ENCODE assay signal across 11 cellular contexts in the genomic region with DNA sequence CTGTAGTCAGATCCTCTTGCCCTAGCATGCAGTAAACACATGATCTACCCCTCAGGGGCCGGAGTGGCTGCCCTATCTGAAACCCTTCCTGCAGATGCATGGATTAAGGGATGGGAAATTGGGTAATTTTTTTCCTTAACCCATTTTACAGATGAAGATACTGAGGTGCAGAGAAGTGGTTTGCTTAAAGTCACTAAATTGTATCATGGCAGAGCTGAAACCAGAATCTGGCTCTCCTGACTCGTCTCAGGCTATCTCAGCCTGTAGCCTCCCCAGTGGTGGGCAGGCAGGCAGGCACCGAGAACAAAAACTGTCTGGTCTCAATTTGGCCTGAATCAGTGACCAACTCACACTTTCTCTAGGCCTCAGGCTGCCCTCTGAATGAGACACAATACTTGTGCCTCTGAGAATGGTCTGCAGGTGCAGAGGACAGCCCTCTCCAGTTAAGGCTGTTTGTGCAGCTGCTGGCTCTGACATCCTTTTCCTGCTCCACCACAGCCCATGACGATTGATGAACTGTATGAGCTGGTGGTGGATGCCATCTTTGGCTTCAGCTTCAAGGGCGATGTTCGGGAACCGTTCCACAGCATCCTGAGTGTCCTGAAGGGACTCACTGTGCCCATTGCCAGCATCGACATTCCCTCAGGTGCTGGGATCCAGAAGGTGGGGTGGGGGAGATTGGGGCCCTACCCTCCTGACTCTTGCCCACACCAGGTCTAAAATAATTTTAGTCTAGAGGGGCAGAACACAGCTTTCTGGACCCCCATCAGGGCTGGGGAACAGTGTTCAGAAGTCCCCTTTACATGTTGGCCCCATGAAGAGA. TPM values are rescaled to one million over a fixed set of nuclear protein-coding genes. Genes with fewer than 3 reads are reported as not detected.
DNase-seq lines count a peak whose midpoint lies in the region; ATAC-seq and TF ChIP-seq lines count a peak whose summit lies in the region.
"Had no signal": no experiment of that assay in that cellular context is flagged by ENCODE, and none has a peak within 500 bp of the region (broad histone marks: within the 10 kb centered on the region; RNA-seq: fewer than 3 reads in every experiment).

No MANE protein-coding gene starts in this region.

- peak overlapping the region; percentile 79 for H3K27ac Mint-ChIP-seq in activated CD8-positive, alpha-beta memory T cell treated with anti-CD3 and anti-CD28 coated beads, Interleukin-2, amount 10 ng/mL, durations not matched to agents 7 days and 5 days
- no peak overlapping the region for H3K27ac Mint-ChIP-seq in dendritic cell treated with granulocyte-macrophage colony-stimulating factor and Interleukin-4, amounts not matched to agents 40 ng/mL and 50 ng/mL, for 4 days
- H3K27ac Mint-ChIP-seq in stimulated activated naive B cell treated with anti-CD40 and anti-IgM and Interleukin-4, amounts not matched to agents 10 μg/mL and 1 μg/mL and 100 μg/mL, for 72 hours, result peak overlapping the region; percentile 92

- peaks cover 28% of the 10 kb centered on the region for H3K4me1 Mint-ChIP-seq in activated CD8-positive, alpha-beta memory T cell treated with anti-CD3 and anti-CD28 coated beads, Interleukin-2, amount 10 ng/mL, durations not matched to agents 7 days and 5 days
- H3K4me1 Mint-ChIP-seq in dendritic cell treated with granulocyte-macrophage colony-stimulating factor and Interleukin-4, amounts not matched to agents 40 ng/mL and 50 ng/mL, for 4 days (ENCODE audit: low read depth), result peaks cover 9% of the 10 kb centered on the region
- peaks cover 24 to 43% of the 10 kb centered on the region in 2 donors for H3K4me1 Mint-ChIP-seq in stimulated activated naive B cell treated with anti-CD40 and anti-IgM and Interleukin-4, amounts not matched to agents 10 μg/mL and 1 μg/mL and 100 μg/mL, for 72 hours

- peaks cover 18% of the 10 kb centered on the region for H3K36me3 Mint-ChIP-seq in activated CD8-positive, alpha-beta memory T cell treated with anti-CD3 and anti-CD28 coated beads, Interleukin-2, amount 10 ng/mL, durations not matched to agents 7 days and 5 days
- H3K36me3 Mint-ChIP-seq in dendritic cell treated with granulocyte-macrophage colony-stimulating factor and Interleukin-4, amounts not matched to agents 40 ng/mL and 50 ng/mL, for 4 days (ENCODE audit: low read depth), result peaks cover 39% of the 10 kb centered on the region
- peaks cover 15 to 35% of the 10 kb centered on the region in 2 donors for H3K36me3 Mint-ChIP-seq in stimulated activated naive B cell treated with anti-CD40 and anti-IgM and Interleukin-4, amounts not matched to agents 10 μg/mL and 1 μg/mL and 100 μg/mL, for 72 hours

- no peak for TF ChIP-seq POLR2A in suprapubic skin (IDR thresholded peaks at IDR 0.05)

- no peak for TF ChIP-seq CTCF in suprapubic skin (IDR thresholded peaks at IDR 0.05)

- H3K4me3 ChIP-seq in NT2/D1 (ENCODE audit: insufficient read length, low read depth) (peak overlapping the region; percentile 93), suprapubic skin (no peak overlapping the region)

- H3K9me3 ChIP-seq in NT2/D1 (ENCODE audit: insufficient read depth, low read length) (no peaks in the 10 kb centered on the region), suprapubic skin (no peaks in the 10 kb centered on the region)
- H3K9me3 ChIP-seq: vagina had no signal

- intact Hi-C loops in dendritic cell treated with granulocyte-macrophage colony-stimulating factor and Interleukin-4, amounts not matched to agents 40 ng/mL and 50 ng/mL, for 4 days (cut with micrococcal nuclease), result no loop called here

- H3K27ac ChIP-seq in suprapubic skin, result no peak overlapping the region

- no peak for TF ChIP-seq EP300 in suprapubic skin (IDR thresholded peaks at IDR 0.05)

- H3K27me3 ChIP-seq in NT2/D1 (ENCODE audit: insufficient read depth, insufficient read length) (no peaks in the 10 kb centered on the region), suprapubic skin (no peaks in the 10 kb centered on the region)
- H3K27me3 ChIP-seq: vagina had no signal

- peak overlapping the region; percentile 12 for H3K9ac ChIP-seq in NT2/D1 (ENCODE audit: insufficient read length, low read depth)

- ATAC-seq in activated CD8-positive, alpha-beta memory T cell treated with anti-CD3 and anti-CD28 coated beads, Interleukin-2, amount 10 ng/mL, durations not matched to agents 7 days and 5 days, result no peak
- ATAC-seq in stimulated activated naive B cell treated with anti-CD40 and anti-IgM and Interleukin-4, amounts not matched to agents 10 μg/mL and 1 μg/mL and 100 μg/mL, for 72 hours (replicated peaks), result no peak
- no peak for ATAC-seq in GM19328 (IDR thresholded peaks at IDR 0.05; ENCODE audit: unreplicated experiment)

- H3K4me1 ChIP-seq in NT2/D1 (ENCODE audit: insufficient read depth, insufficient read length) (peaks cover 9% of the 10 kb centered on the region), suprapubic skin (peaks cover 16% of the 10 kb centered on the region)

- H3K4me3 Mint-ChIP-seq in activated CD8-positive, alpha-beta memory T cell treated with anti-CD3 and anti-CD28 coated beads, Interleukin-2, amount 10 ng/mL, durations not matched to agents 7 days and 5 days, result peak overlapping the region; percentile 83
- H3K4me3 Mint-ChIP-seq in dendritic cell treated with granulocyte-macrophage colony-stimulating factor and Interleukin-4, amounts not matched to agents 40 ng/mL and 50 ng/mL, for 4 days, result peak overlapping the region; percentile 80
- H3K4me3 Mint-ChIP-seq in stimulated activated naive B cell treated with anti-CD40 and anti-IgM and Interleukin-4, amounts not matched to agents 10 μg/mL and 1 μg/mL and 100 μg/mL, for 72 hours, result peak overlapping the region; percentile 84 to 91

- no peaks in the 10 kb centered on the region for H3K27me3 Mint-ChIP-seq in activated CD8-positive, alpha-beta memory T cell treated with anti-CD3 and anti-CD28 coated beads, Interleukin-2, amount 10 ng/mL, durations not matched to agents 7 days and 5 days
- H3K27me3 Mint-ChIP-seq in dendritic cell treated with granulocyte-macrophage colony-stimulating factor and Interleukin-4, amounts not matched to agents 40 ng/mL and 50 ng/mL, for 4 days, result no peaks in the 10 kb centered on the region
- H3K27me3 Mint-ChIP-seq in stimulated activated naive B cell treated with anti-CD40 and anti-IgM and Interleukin-4, amounts not matched to agents 10 μg/mL and 1 μg/mL and 100 μg/mL, for 72 hours, result no peaks in the 10 kb centered on the region

- H3K36me3 ChIP-seq in NT2/D1 (ENCODE audit: insufficient read depth, insufficient read length, low read length) (peaks cover 58% of the 10 kb centered on the region), suprapubic skin (peaks cover 49% of the 10 kb centered on the region)

- H3K9me3 Mint-ChIP-seq in activated CD8-positive, alpha-beta memory T cell treated with anti-CD3 and anti-CD28 coated beads, Interleukin-2, amount 10 ng/mL, durations not matched to agents 7 days and 5 days (ENCODE audit: low read depth), result no peaks in the 10 kb centered on the region
- H3K9me3 Mint-ChIP-seq in dendritic cell treated with granulocyte-macrophage colony-stimulating factor and Interleukin-4, amounts not matched to agents 40 ng/mL and 50 ng/mL, for 4 days, result no peaks in the 10 kb centered on the region
- no peaks in the 10 kb centered on the region for H3K9me3 Mint-ChIP-seq in stimulated activated naive B cell treated with anti-CD40 and anti-IgM and Interleukin-4, amounts not matched to agents 10 μg/mL and 1 μg/mL and 100 μg/mL, for 72 hours

- DNase-seq in activated CD8-positive, alpha-beta memory T cell treated with anti-CD3 and anti-CD28 coated beads, Interleukin-2, amount 10 ng/mL, durations not matched to agents 7 days and 5 days, result no peak
- no peak for DNase-seq in activated CD8-positive, alpha-beta memory T cell treated with anti-CD3 and anti-CD28 coated beads for 24 hours
- no peak for DNase-seq in NT2/D1 (ENCODE audit: low read depth, low spot score)
- DNase-seq in stimulated activated naive B cell treated with anti-CD40 and anti-IgM and Interleukin-4, amounts not matched to agents 10 μg/mL and 1 μg/mL and 100 μg/mL, for 72 hours, result no peak
- DNase-seq in NCI-H524 (lab: John Stamatoyannopoulos, UW), result no peak
- no peak for DNase-seq in suprapubic skin (ENCODE audit: low spot score in 2 of 2)
- DNase-seq: SIG-M5; stimulated activated CD4-positive, alpha-beta T cell treated with anti-CD3 and anti-CD28 coated beads, Interleukin-12 subunit alpha, Interleukin-12 subunit beta, amount 100 ng/mL, for 4 hours had no signal

- CTCF ChIA-PET in activated CD8-positive, alpha-beta memory T cell treated with anti-CD3 and anti-CD28 coated beads, Interleukin-2, amount 10 ng/mL, durations not matched to agents 7 days and 5 days (lab: Charles Lee), result interaction anchor here (0.6 to 4.2 kb wide), 14 partner anchors 8 to 208 kb away, joined by 3 to 24 read pairs (median 4); no protein-coding TSS in a partner anchor

- 73% methylated on average over 8 of the region's 8 CpGs for WGBS in suprapubic skin

RNA-seq across cellular contexts. Expression of a gene that starts 1.5 kb away (rescaled TPM):
- total RNA-seq in activated CD8-positive, alpha-beta memory T cell treated with anti-CD3 and anti-CD28 coated beads, Interleukin-2, amount 10 ng/mL, durations not matched to agents 7 days and 5 days, result 10 to 100 TPM; 62.7 to 66.6 TPM
- 10 to 100 TPM; 42.7 to 80.8 (median 63.3) TPM for total RNA-seq in suprapubic skin

RNA-seq across cellular contexts. Expression of a gene that starts 8.2 kb away (rescaled TPM):
- 10 to 100 TPM; 40.5 to 50.9 TPM for total RNA-seq in activated CD8-positive, alpha-beta memory T cell treated with anti-CD3 and anti-CD28 coated beads, Interleukin-2, amount 10 ng/mL, durations not matched to agents 7 days and 5 days
- 10 to 100 TPM; 15.9 to 25.1 (median 20.5) TPM for total RNA-seq in suprapubic skin

RNA-seq across cellular contexts. Expression of a gene that starts 13.6 kb away (rescaled TPM):
- total RNA-seq in activated CD8-positive, alpha-beta memory T cell treated with anti-CD3 and anti-CD28 coated beads, Interleukin-2, amount 10 ng/mL, durations not matched to agents 7 days and 5 days, result 10 to 100 TPM; 12.6 to 16.9 TPM
- not detected for total RNA-seq in suprapubic skin
- total RNA-seq: vagina had no signal

RNA-seq across cellular contexts. Expression of a gene that starts 20.8 kb away (rescaled TPM):
- total RNA-seq in activated CD8-positive, alpha-beta memory T cell treated with anti-CD3 and anti-CD28 coated beads, Interleukin-2, amount 10 ng/mL, durations not matched to agents 7 days and 5 days, result 10 to 100 TPM; 24.3 to 31.3 TPM
- total RNA-seq in suprapubic skin, result 1 to 10 TPM; 2.2 to 5.7 (median 4.5) TPM

RNA-seq across cellular contexts. Expression of a gene that starts 26.1 kb away (rescaled TPM):
- not detected for total RNA-seq in activated CD8-positive, alpha-beta memory T cell treated with anti-CD3 and anti-CD28 coated beads, Interleukin-2, amount 10 ng/mL, durations not matched to agents 7 days and 5 days
- total RNA-seq in suprapubic skin, result 1 to 10 TPM in 2 of 4 donors, not detected in 2; 1.0 to 2.9 TPM
- total RNA-seq: vagina had no signal

Comparison
In these comparisons a context has a peak if more than half of its experiments do, and no peak if none do; other contexts are left out.
1. RNA of a gene that starts 13.6 kb away (total RNA-seq): 12.6 to 16.9 TPM in activated CD8-positive, alpha-beta memory T cell treated with anti-CD3 and anti-CD28 coated beads, Interleukin-2, amount 10 ng/mL, durations not matched to agents 7 days and 5 days; not detected in suprapubic skin; every median in the first group is over 10 times any median in the second.
2. Peak in every context shown above with its lines, with median percentiles within 50 percentile points of each other: H3K4me3 Mint-ChIP-seq.